8 cellular contexts compared by ENCODE assay signal in genomic region chrX:123962794-123963373, GRCh38. TPM values are rescaled to one million over a fixed set of nuclear protein-coding genes. Genes with fewer than 3 reads are reported as not detected.
DNase-seq lines count a peak whose midpoint lies in the region; ATAC-seq and TF ChIP-seq lines count a peak whose summit lies in the region.

No MANE protein-coding gene starts in this region.

- no peak overlapping the region for H4K91ac ChIP-seq in H9 (ENCODE audit: insufficient read length, low read depth, low read length)

- H3K79me1 ChIP-seq in H9 (ENCODE audit: insufficient read depth, low read depth, low read length, poor library complexity, severe bottlenecking), result no peaks in the 10 kb centered on the region

- no peaks in the 10 kb centered on the region for H3K27me3 ChIP-seq in H9 (ENCODE audit: insufficient read depth, low read length)

- H3K4ac ChIP-seq in H9 (ENCODE audit: low read depth, low read length), result no peak overlapping the region; the same call in 1 of the 2 replicates

- WGBS in H9 (ENCODE audit: extremely low coverage, insufficient read length, low lambda C conversion rate), result no CpG with 5 or more reads among the region's 22 CpGs

- H2BK5ac ChIP-seq in H9 (ENCODE audit: insufficient read length, low read length), result no peak overlapping the region

- H2BK12ac ChIP-seq in H9 (ENCODE audit: insufficient read length, low read depth, low read length), result no peak overlapping the region

- peaks cover 28% of the 10 kb centered on the region; the same call in 1 of the 2 replicates for H3K79me2 ChIP-seq in H9 (ENCODE audit: insufficient read depth, low read length)

- peak overlapping the region; percentile 97 to 100 (median 99) for H3K27ac Mint-ChIP-seq in H9
- peak overlapping the region; percentile 99 for H3K27ac Mint-ChIP-seq in nephron progenitor cell
- H3K27ac Mint-ChIP-seq in stimulated activated naive CD8-positive, alpha-beta T cell treated with anti-CD3 and anti-CD28 coated beads, Interleukin-15, amount 100 ng/mL, for 72 hours, result peak overlapping the region; percentile 99 to 100

- H3K4me1 Mint-ChIP-seq in H9 (peaks cover 14 to 26% of the 10 kb centered on the region in 2 experiments), nephron progenitor cell (peaks cover 27% of the 10 kb centered on the region)
- peaks cover 28% of the 10 kb centered on the region for H3K4me1 Mint-ChIP-seq in stimulated activated naive CD8-positive, alpha-beta T cell treated with anti-CD3 and anti-CD28 coated beads, Interleukin-15, amount 100 ng/mL, for 72 hours

- no peak overlapping the region for H4K8ac ChIP-seq in H9 (replicated peaks; ENCODE audit: insufficient read length, low read depth, low read length)

- H4K5ac ChIP-seq in H9 (ENCODE audit: insufficient read length, low read depth, low read length), result peak overlapping the region; percentile 98

- H2BK15ac ChIP-seq in H9 (ENCODE audit: low read depth, low read length), result no peak overlapping the region

- H3K4me3 Mint-ChIP-seq in H9 (peak overlapping the region; percentile 89 to 96), nephron progenitor cell (peak overlapping the region; percentile 96)
- peak overlapping the region; percentile 90 to 93 for H3K4me3 Mint-ChIP-seq in stimulated activated naive CD8-positive, alpha-beta T cell treated with anti-CD3 and anti-CD28 coated beads, Interleukin-15, amount 100 ng/mL, for 72 hours

- no peak overlapping the region for H2AK5ac ChIP-seq in H9 (ENCODE audit: insufficient read length, low read length)

- no peak overlapping the region for H3K23ac ChIP-seq in H9 (ENCODE audit: insufficient read length, low read depth, low read length)

- no peak overlapping the region for H3K56ac ChIP-seq in H9 (ENCODE audit: insufficient read length, low read depth, low read length)

- H3K9ac ChIP-seq in H9 (ENCODE audit: extremely low read depth, insufficient read length, low read length), result peak overlapping the region; percentile 96

- peak overlapping the region; percentile 80 for H3K4me3 ChIP-seq in fibroblast of the aortic adventitia (ENCODE audit: low read depth, low read length)

- H3K4me2 ChIP-seq in H9 (ENCODE audit: insufficient read depth, insufficient read length, low read length), result peak overlapping the region; percentile 89

- H4K20me1 ChIP-seq in H9 (ENCODE audit: control insufficient read depth, insufficient read depth, insufficient read length), result no peaks in the 10 kb centered on the region

- peak; percentile 83 for ATAC-seq in stimulated activated naive CD8-positive, alpha-beta T cell treated with anti-CD3 and anti-CD28 coated beads, Interleukin-15, amount 100 ng/mL, for 72 hours

- no peak overlapping the region for H3T11ph ChIP-seq in H9 (ENCODE audit: low read length)

- no peak overlapping the region for H2BK20ac ChIP-seq in H9 (ENCODE audit: low read depth, low read length, poor library complexity, severe bottlenecking)

- H3K27me3 Mint-ChIP-seq in H9 (ENCODE audit: low read depth) (peaks cover 1% of the 10 kb centered on the region; the same call in 1 of the 2 replicates), nephron progenitor cell (ENCODE audit: low read depth, poor library complexity) (no peaks in the 10 kb centered on the region)
- no peaks in the 10 kb centered on the region for H3K27me3 Mint-ChIP-seq in stimulated activated naive CD8-positive, alpha-beta T cell treated with anti-CD3 and anti-CD28 coated beads, Interleukin-15, amount 100 ng/mL, for 72 hours

- TF ChIP-seq CTCF in H9 (conservative IDR thresholded peaks at IDR 0.05) (no peak), fibroblast of the aortic adventitia (IDR thresholded peaks at IDR 0.05; ENCODE audit: insufficient read depth, low read length) (no peak), nephron progenitor cell (IDR thresholded peaks at IDR 0.05) (no peak)

- DNase-seq in EL (peak; percentile 93), H9 (peak; percentile 89), M059J (ENCODE audit: low read depth) (peak; percentile 98), fibroblast of the aortic adventitia (ENCODE audit: low read depth) (peak; percentile 95), nephron progenitor cell (peak; percentile 78)
- DNase-seq in activated effector memory CD4-positive, alpha-beta T cell treated with Interleukin-2 at 50 U/mL for 16 hours, result peak; percentile 69
- peak; percentile 77 to 91 for DNase-seq in stimulated activated naive CD8-positive, alpha-beta T cell treated with anti-CD3 and anti-CD28 coated beads, Interleukin-15, amount 100 ng/mL, for 72 hours

- peaks cover 25 to 75% of the 10 kb centered on the region in 2 experiments for H3K9me3 Mint-ChIP-seq in H9
- H3K9me3 Mint-ChIP-seq in nephron progenitor cell, result peaks cover 66% of the 10 kb centered on the region
- H3K9me3 Mint-ChIP-seq in stimulated activated naive CD8-positive, alpha-beta T cell treated with anti-CD3 and anti-CD28 coated beads, Interleukin-15, amount 100 ng/mL, for 72 hours, result no peaks in the 10 kb centered on the region

- peak; percentile 60 for TF ChIP-seq POLR2A in Raji (IDR thresholded peaks at IDR 0.05; ENCODE audit: insufficient read depth, low read depth, low read length)

- no peaks in the 10 kb centered on the region for H3K4me1 ChIP-seq in H9 (ENCODE audit: insufficient read depth, low read length)

- H3K23me2 ChIP-seq in H9 (ENCODE audit: insufficient read length, low read depth, low read length, poor library complexity, severe bottlenecking), result peaks cover 6% of the 10 kb centered on the region

- no peak overlapping the region for H2BK120ac ChIP-seq in H9 (ENCODE audit: low read depth, low read length, poor library complexity, severe bottlenecking)

- peaks cover 4% of the 10 kb centered on the region for H3K9me3 ChIP-seq in H9 (ENCODE audit: control insufficient read depth, low read depth, low read length)

- H3K36me3 Mint-ChIP-seq in H9 (ENCODE audit: insufficient read depth in 1 of 3, low read depth in 3 of 3) (peaks cover 10 to 16% (median 14%) of the 10 kb centered on the region in 3 experiments), nephron progenitor cell (ENCODE audit: low read depth) (peaks cover 13% of the 10 kb centered on the region)

- peak overlapping the region; percentile 96 for H3K14ac ChIP-seq in H9 (ENCODE audit: insufficient read depth, low read length)

- H3K27ac ChIP-seq in H9 (ENCODE audit: insufficient read length, low read depth, low read length), result peak overlapping the region; percentile 99

- no peak overlapping the region for H2AFZ ChIP-seq in H9 (ENCODE audit: low read length)

- peak overlapping the region; percentile 92 for H3K18ac ChIP-seq in H9 (ENCODE audit: insufficient read length, low read depth, low read length)

RNA-seq across cellular contexts. Expression of gene STAG2, which starts 1.4 kb away (rescaled TPM):
- total RNA-seq in H9 (2021) (80.0 and 81.6 TPM in 2 replicates), fibroblast of the aortic adventitia (ENCODE audit: low replicate concordance) (85.5 and 88.7 TPM in 2 replicates)
- total RNA-seq in M059J (2014; rRNA removed; shearing (Covaris generic)), result 90.4 and 114 TPM in 2 replicates

Comparison
In these comparisons a context has a peak if more than half of its experiments do, and no peak if none do; other contexts are left out.
1. Peak in every context shown above with its lines: DNase-seq, ATAC-seq, H3K4me3 ChIP-seq and H3K27ac ChIP-seq.